In genomic region chr3:24680214-24680967, GRCh38 we compare ENCODE assay signal across 8 cellular contexts.
DNase-seq lines count a peak whose midpoint lies in the region; FAIRE-seq and TF ChIP-seq lines count a peak whose summit lies in the region.

No MANE protein-coding gene starts in this region.

- no peak overlapping the region for H3K56ac ChIP-seq in H9 (ENCODE audit: insufficient read length, low read depth, low read length)

- H3K23ac ChIP-seq in H9 (ENCODE audit: insufficient read length, low read depth, low read length): no peak overlapping the region

- no peak overlapping the region for H2BK12ac ChIP-seq in H9 (ENCODE audit: insufficient read length, low read depth, low read length)

- H3K23me2 ChIP-seq in H9 (ENCODE audit: insufficient read length, low read depth, low read length, poor library complexity, severe bottlenecking): no peaks in the 10 kb centered on the region

- H3K9ac ChIP-seq in H9 (ENCODE audit: extremely low read depth, insufficient read length, low read length): no peak overlapping the region
- no peak overlapping the region for H3K9ac ChIP-seq in endothelial cell of umbilical vein (replicated peaks; ENCODE audit: extremely low read depth, insufficient read depth, low read length)

- no peak for TF ChIP-seq POLR2A in endothelial cell of umbilical vein (IDR thresholded peaks at IDR 0.05; ENCODE audit: low read depth, low read length)

- no peaks in the 10 kb centered on the region for H3K9me1 ChIP-seq in endothelial cell of umbilical vein (replicated peaks; ENCODE audit: control insufficient read depth, extremely low read depth, insufficient read depth, low read length)

- H4K5ac ChIP-seq in H9 (ENCODE audit: insufficient read length, low read depth, low read length): no peak overlapping the region

- no peak overlapping the region for H3K4me3 Mint-ChIP-seq in H9

- H3K79me1 ChIP-seq in H9 (ENCODE audit: insufficient read depth, low read depth, low read length, poor library complexity, severe bottlenecking): no peaks in the 10 kb centered on the region

- H3K14ac ChIP-seq in H9 (ENCODE audit: insufficient read depth, low read length): no peak overlapping the region

- dilution Hi-C loops in endothelial cell of umbilical vein (cut with MboI; ENCODE audit: extremely low pct_ligation_motif_present, low sequenced_read_pairs): no loop called here

- no peaks in the 10 kb centered on the region; a peak in 1 of 5 replicates for H3K9me3 Mint-ChIP-seq in H9

- H3K36me3 ChIP-seq in endothelial cell of umbilical vein (ENCODE audit: control insufficient read depth in 2 of 2, extremely low read depth in 1 of 2, insufficient read depth in 2 of 2, low read length in 2 of 2): no peaks in the 10 kb centered on the region

- H3K9me3 ChIP-seq in H9 (ENCODE audit: control insufficient read depth, low read depth, low read length): no peaks in the 10 kb centered on the region
- H3K9me3 ChIP-seq in endothelial cell of umbilical vein (replicated peaks; ENCODE audit: control insufficient read depth, insufficient read depth, low read length): no peaks in the 10 kb centered on the region

- no peak overlapping the region for H3K4me3 ChIP-seq in endothelial cell of umbilical vein (replicated peaks in 1 of 3; ENCODE audit: insufficient read depth in 1 of 3, low read depth in 1 of 3, low read length in 3 of 3)

- intact Hi-C loops in endothelial cell of umbilical vein (cut with micrococcal nuclease): loop anchor here (1.0 to 5.0 kb wide), 2 partner anchors 183 to 914 kb away; no protein-coding TSS in a partner anchor

- no peak overlapping the region for H2BK15ac ChIP-seq in H9 (ENCODE audit: low read depth, low read length)

- no peak overlapping the region for H2BK120ac ChIP-seq in H9 (ENCODE audit: low read depth, low read length, poor library complexity, severe bottlenecking)

- WGBS in H9 (ENCODE audit: extremely low coverage, insufficient read length, low lambda C conversion rate): no CpG with 5 or more reads among the region's 9 CpGs

- H2AFZ ChIP-seq in H9 (ENCODE audit: low read length): peak overlapping the region; percentile 32
- H2AFZ ChIP-seq in endothelial cell of umbilical vein (ENCODE audit: low read depth, low read length): no peak overlapping the region

- no peak overlapping the region for H3K4ac ChIP-seq in H9 (ENCODE audit: low read depth, low read length)

- POLR2A ChIA-PET in endothelial cell of umbilical vein (lab: Charles Lee): no interaction called here

- BruUV-seq in endothelial cell of umbilical vein (replicated peaks; lab: Mats Ljungman, UMichigan): no TSS peak

- no peaks in the 10 kb centered on the region for H4K20me1 ChIP-seq in H9 (ENCODE audit: control insufficient read depth, insufficient read depth, insufficient read length)
- no peaks in the 10 kb centered on the region for H4K20me1 ChIP-seq in endothelial cell of umbilical vein (replicated peaks; ENCODE audit: control insufficient read depth, extremely low read depth, insufficient read depth, low read length)

- no peak overlapping the region; a peak in 1 of 7 replicates for H3K27ac Mint-ChIP-seq in H9

- H3K27ac ChIP-seq in H9 (ENCODE audit: insufficient read length, low read depth, low read length): no peak overlapping the region
- no peak overlapping the region for H3K27ac ChIP-seq in endothelial cell of umbilical vein (ENCODE audit: insufficient read depth, low read depth, low read length)

- no peaks in the 10 kb centered on the region for H3K27me3 ChIP-seq in H9 (ENCODE audit: insufficient read depth, low read length)
- peaks cover 0 to 2% of the 10 kb centered on the region in 2 experiments for H3K27me3 ChIP-seq in endothelial cell of umbilical vein (ENCODE audit: control insufficient read depth in 2 of 2, insufficient read depth in 2 of 2, low read length in 2 of 2)

- CTCF ChIA-PET in endothelial cell of umbilical vein (lab: Charles Lee): interaction anchor here (0.6 to 3.1 kb wide), 47 partner anchors 9 to 914 kb away, joined by 3 to 37 read pairs (median 4); no protein-coding TSS in a partner anchor

- no peak overlapping the region for H3K18ac ChIP-seq in H9 (ENCODE audit: insufficient read length, low read depth, low read length)

- H4K8ac ChIP-seq in H9 (replicated peaks; ENCODE audit: insufficient read length, low read depth, low read length): no peak overlapping the region

- no peak overlapping the region for H2AK5ac ChIP-seq in H9 (ENCODE audit: insufficient read length, low read length)

- DNase-seq in NK-92 treated with Interleukin-12 subunit alpha and Interleukin-12 subunit beta, amount 100 ng/mL, for 24 hours (lab: John Stamatoyannopoulos, UW): peak; percentile 27
- no peak for DNase-seq in NK-92 (lab: John Stamatoyannopoulos, UW; ENCODE audit: unreplicated experiment)
- peak; percentile 76 for DNase-seq in H9
- peak; percentile 38 for DNase-seq in LHCN-M2 (ENCODE audit: low read depth)
- DNase-seq in UCSD-AML1 (lab: John Stamatoyannopoulos, UW; ENCODE audit: unreplicated experiment): peak; percentile 72
- DNase-seq in endothelial cell of umbilical vein (ENCODE audit: low read depth, low spot score): peak; percentile 57
- peak; percentile 47 for DNase-seq in mucosa of gallbladder (ENCODE audit: low spot score)
- peak; percentile 77 for DNase-seq in superior temporal gyrus (ENCODE audit: extremely low spot score)

- peak; percentile 83 for FAIRE-seq in endothelial cell of umbilical vein (lab: Jason Lieb, UNC)

- H2BK20ac ChIP-seq in H9 (ENCODE audit: low read depth, low read length, poor library complexity, severe bottlenecking): no peak overlapping the region

- no peaks in the 10 kb centered on the region for H3K27me3 Mint-ChIP-seq in H9 (ENCODE audit: low read depth)

- no peak overlapping the region for H3T11ph ChIP-seq in H9 (ENCODE audit: low read length)

- no peak overlapping the region for H4K91ac ChIP-seq in H9 (ENCODE audit: insufficient read length, low read depth, low read length)

- H3K79me2 ChIP-seq in H9 (ENCODE audit: insufficient read depth, low read length) (no peaks in the 10 kb centered on the region), endothelial cell of umbilical vein (ENCODE audit: control insufficient read depth, insufficient read depth, low read length) (no peaks in the 10 kb centered on the region)

- no peaks in the 10 kb centered on the region for H3K4me1 ChIP-seq in H9 (ENCODE audit: insufficient read depth, low read length)
- no peaks in the 10 kb centered on the region for H3K4me1 ChIP-seq in endothelial cell of umbilical vein (ENCODE audit: control insufficient read depth, extremely low read depth, insufficient read depth, low read length)

- H3K4me2 ChIP-seq in H9 (ENCODE audit: insufficient read depth, insufficient read length, low read length) (no peak overlapping the region), endothelial cell of umbilical vein (ENCODE audit: insufficient read depth, low read length) (no peak overlapping the region)

- peaks cover 15 to 19% of the 10 kb centered on the region in 2 experiments for H3K4me1 Mint-ChIP-seq in H9

- H3K36me3 Mint-ChIP-seq in H9 (ENCODE audit: insufficient read depth in 1 of 3, low read depth in 3 of 3): no peaks in the 10 kb centered on the region

- no peak overlapping the region for H2BK5ac ChIP-seq in H9 (ENCODE audit: insufficient read length, low read length)

- TF ChIP-seq CTCF in H9 (conservative IDR thresholded peaks at IDR 0.05) (peak; percentile 94), endothelial cell of umbilical vein (IDR thresholded peaks at IDR 0.05; ENCODE audit: extremely low read depth in 1 of 2, insufficient read depth in 1 of 2, low read depth in 1 of 2, low read length in 2 of 2) (peak; percentile 88 to 92)

TF ChIP-seq in endothelial cell of umbilical vein, 7 proteins besides CTCF, POLR2A, EP300 and RAD21:
- TF ChIP-seq JUN (IDR thresholded peaks at IDR 0.05; ENCODE audit: borderline replicate concordance, insufficient read depth, insufficient read length, low read depth) (no peak), FOS (IDR thresholded peaks at IDR 0.05; ENCODE audit: borderline replicate concordance, insufficient read depth, low read length) (no peak), POLR2AphosphoS5 (IDR thresholded peaks at IDR 0.05; ENCODE audit: insufficient read depth, low read depth, low read length) (no peak), MYC (IDR thresholded peaks at IDR 0.05; ENCODE audit: low read depth, low read length) (no peak), EZH2 (IDR thresholded peaks at IDR 0.05; ENCODE audit: borderline replicate concordance, low read depth, low read length, severe bottlenecking) (no peak), GATA2 (IDR thresholded peaks at IDR 0.05; ENCODE audit: insufficient read depth, insufficient read length, low read depth, low read length) (no peak)
- TF ChIP-seq, protein P1, sequence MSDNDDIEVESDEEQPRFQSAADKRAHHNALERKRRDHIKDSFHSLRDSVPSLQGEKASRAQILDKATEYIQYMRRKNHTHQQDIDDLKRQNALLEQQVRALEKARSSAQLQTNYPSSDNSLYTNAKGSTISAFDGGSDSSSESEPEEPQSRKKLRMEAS (IDR thresholded peaks at IDR 0.05; ENCODE audit: insufficient read depth, insufficient read length): no peak
TF ChIP-seq in endothelial cell of umbilical vein: peak in this region for 0.
